27 cellular contexts compared by ENCODE assay signal in genomic region chr5:50623666-50624065, GRCh38. TPM values are rescaled to one million over a fixed set of nuclear protein-coding genes. Genes with fewer than 3 reads are reported as not detected.
DNase-seq lines count a peak whose midpoint lies in the region; ATAC-seq, FAIRE-seq and TF ChIP-seq lines count a peak whose summit lies in the region.
"Had no signal": no experiment of that assay in that cellular context is flagged by ENCODE, and none has a peak within 500 bp of the region (broad histone marks: within the 10 kb centered on the region; RNA-seq: fewer than 3 reads in every experiment).

No MANE protein-coding gene starts in this region.

- H4K8ac ChIP-seq in H9 (replicated peaks; ENCODE audit: insufficient read length, low read depth, low read length) (no peak overlapping the region), H1 (ENCODE audit: extremely low read depth, insufficient read depth, low read length) (no peak overlapping the region)

- in situ Hi-C loops in ACHN (cut with HindIII; ENCODE audit: low pct_ligation_motif_present, low pct_unique_long_range_greater_than_20kb, low sequenced_read_pairs) = no loop called here

- H3K27me3 ChIP-seq in H9 (ENCODE audit: insufficient read depth, low read length) (no peaks in the 10 kb centered on the region), H1 (replicated peaks in 1 of 4; ENCODE audit: control insufficient read depth in 3 of 4, extremely low read depth in 1 of 4, insufficient read depth in 3 of 4, low read length in 3 of 4) (no peaks in the 10 kb centered on the region), kidney epithelial cell (ENCODE audit: control insufficient read depth, insufficient read depth, low read length) (no peaks in the 10 kb centered on the region)
- H3K27me3 ChIP-seq: BLaER1, pancreas, Peyer's patch had no signal

- H4K91ac ChIP-seq in H9 (ENCODE audit: insufficient read length, low read depth, low read length) (no peak overlapping the region), H1 (replicated peaks; ENCODE audit: insufficient read length, low read length) (no peak overlapping the region)

- H2BK20ac ChIP-seq in H9 (ENCODE audit: low read depth, low read length, poor library complexity, severe bottlenecking) = no peak overlapping the region
- no peak overlapping the region for H2BK20ac ChIP-seq in H1 (ENCODE audit: low read length)

- no peaks in the 10 kb centered on the region for H3K9me3 ChIP-seq in H9 (ENCODE audit: control insufficient read depth, low read depth, low read length)
- 0 out of 4 replicates have a peak, but pooled peaks cover 0 to 3% of the 10 kb centered on the region in 2 experiments for H3K9me3 ChIP-seq in H1 (ENCODE audit: insufficient read depth in 2 of 2, low read depth in 1 of 2, low read length in 1 of 2)
- H3K9me3 ChIP-seq: A549, BLaER1, pancreas, Peyer's patch had no signal

- H3K4me3 ChIP-seq in H1 (ENCODE audit: extremely low read depth in 1 of 4, insufficient read depth in 2 of 4, low read depth in 3 of 4, low read length in 4 of 4) (no peak overlapping the region), kidney epithelial cell (ENCODE audit: low read depth, low read length) (no peak overlapping the region)
- H3K4me3 ChIP-seq: A549, BLaER1, pancreas, Peyer's patch had no signal

- H4K20me1 ChIP-seq in H9 (ENCODE audit: control insufficient read depth, insufficient read depth, insufficient read length) = no peaks in the 10 kb centered on the region
- no peaks in the 10 kb centered on the region for H4K20me1 ChIP-seq in H1 (replicated peaks in 1 of 2; ENCODE audit: control insufficient read depth in 1 of 2, insufficient read depth in 2 of 2, low read length in 2 of 2)
- H4K20me1 ChIP-seq: BLaER1 had no signal

- no peak overlapping the region for H2BK120ac ChIP-seq in H9 (ENCODE audit: low read depth, low read length, poor library complexity, severe bottlenecking)
- H2BK120ac ChIP-seq in H1 (replicated peaks; ENCODE audit: low read depth, low read length) = no peak overlapping the region

- H3K56ac ChIP-seq in H9 (ENCODE audit: insufficient read length, low read depth, low read length) (no peak overlapping the region), H1 (replicated peaks; ENCODE audit: insufficient read length, low read depth, low read length) (no peak overlapping the region)

- TF ChIP-seq RAD21 in H1 (IDR thresholded peaks at IDR 0.05 in 1 of 2, conservative IDR thresholded peaks at IDR 0.05 in 1 of 2; ENCODE audit: low read depth in 2 of 2, low read length in 2 of 2) = no peak

- TF ChIP-seq POLR2A in H1 (IDR thresholded peaks at IDR 0.05; ENCODE audit: control extremely low read depth in 1 of 2, low read depth in 2 of 2, low read length in 2 of 2) = no peak

- TF ChIP-seq CTCF in H9 (conservative IDR thresholded peaks at IDR 0.05) = no peak
- TF ChIP-seq CTCF in H1 (IDR thresholded peaks at IDR 0.05; ENCODE audit: control extremely low read depth in 1 of 3, insufficient read depth in 1 of 3, low read depth in 1 of 3, low read length in 3 of 3) = no peak
- no peak for TF ChIP-seq CTCF in kidney epithelial cell (IDR thresholded peaks at IDR 0.05; ENCODE audit: insufficient read depth, low read length, poor library complexity, severe bottlenecking)

- H3K27me3 Mint-ChIP-seq in H9 (ENCODE audit: low read depth) = no peaks in the 10 kb centered on the region
- H3K27me3 Mint-ChIP-seq: activated CD8-positive, alpha-beta memory T cell treated with anti-CD3 and anti-CD28 coated beads, Interleukin-2, amount 10 ng/mL, durations not matched to agents 7 days and 5 days; activated naive CD8-positive, alpha-beta T cell treated with anti-CD3 and anti-CD28 coated beads for 36 hours had no signal

- H2AFZ ChIP-seq in H9 (ENCODE audit: low read length) (no peak overlapping the region), H1 (ENCODE audit: low read length) (no peak overlapping the region)

- H3K36me3 Mint-ChIP-seq in H9 (ENCODE audit: insufficient read depth in 1 of 3, low read depth in 3 of 3) = peaks cover 0 to 6% (median 0%) of the 10 kb centered on the region in 3 experiments; a peak in 4 of 7 replicates

- H3K79me1 ChIP-seq in H9 (ENCODE audit: insufficient read depth, low read depth, low read length, poor library complexity, severe bottlenecking) = no peaks in the 10 kb centered on the region
- no peaks in the 10 kb centered on the region for H3K79me1 ChIP-seq in H1 (ENCODE audit: low read depth, low read length)

- H3K18ac ChIP-seq in H9 (ENCODE audit: insufficient read length, low read depth, low read length) (no peak overlapping the region), H1 (ENCODE audit: extremely low read depth, low read length) (no peak overlapping the region)

- DNase-seq in ACHN = peak; percentile 16
- peak; percentile 29 for DNase-seq in H9
- DNase-seq in H1 (ENCODE audit: low read depth in 1 of 2, low spot score in 2 of 2) = no peak
- peak; percentile 2 for DNase-seq in kidney epithelial cell (ENCODE audit: low read depth)
- DNase-seq in AML-193 (lab: John Stamatoyannopoulos, UW) = no peak
- DNase-seq in activated effector memory CD4-positive, alpha-beta T cell treated with Interleukin-2 at 50 U/mL for 16 hours = no peak
- DNase-seq in OCI-M2 (lab: John Stamatoyannopoulos, UW; ENCODE audit: unreplicated experiment) = no peak
- DNase-seq: activated CD4-positive, alpha-beta T cell treated with anti-CD3 and anti-CD28 coated beads for 48 hours; activated CD8-positive, alpha-beta memory T cell treated with anti-CD3 and anti-CD28 coated beads, Interleukin-2, amount 10 ng/mL, durations not matched to agents 7 days and 5 days; activated naive CD8-positive, alpha-beta T cell treated with anti-CD3 and anti-CD28 coated beads for 36 hours; cerebellar nuclear complex; COR-L47; NCI-H1930; nephron progenitor cell; Peyer's patch; stimulated activated CD4-positive, alpha-beta T cell treated with anti-CD3 and anti-CD28 coated beads, Interleukin-15, amount 100 ng/mL, for 24 hours had no signal

- CTCF ChIA-PET in H1 (lab: Charles Lee; ENCODE audit: partially characterized antibody) = no interaction called here

- POLR2A ChIA-PET in H1 (lab: Charles Lee; ENCODE audit: partially characterized antibody) = no interaction called here

- no peaks in the 10 kb centered on the region for H3K36me3 ChIP-seq in H1 (ENCODE audit: control insufficient read depth in 2 of 4, insufficient read depth in 4 of 4, low read length in 3 of 4)
- no peaks in the 10 kb centered on the region for H3K36me3 ChIP-seq in kidney epithelial cell (ENCODE audit: control insufficient read depth, insufficient read depth, low read length)
- H3K36me3 ChIP-seq: BLaER1, pancreas, Peyer's patch had no signal

- no peak overlapping the region for H3K9ac ChIP-seq in H9 (ENCODE audit: extremely low read depth, insufficient read length, low read length)
- no peak overlapping the region for H3K9ac ChIP-seq in H1 (replicated peaks in 1 of 4; ENCODE audit: extremely low read depth in 1 of 4, low read depth in 3 of 4, low read length in 3 of 4)
- H3K9ac ChIP-seq: BLaER1, KMS-11 had no signal

- no peak overlapping the region for H4K5ac ChIP-seq in H9 (ENCODE audit: insufficient read length, low read depth, low read length)
- H4K5ac ChIP-seq in H1 (ENCODE audit: insufficient read length, low read depth, low read length) = no peak overlapping the region

- WGBS in H9 (ENCODE audit: extremely low coverage, insufficient read length, low lambda C conversion rate) = no CpG with 5 or more reads among the region's 3 CpGs
- 81% methylated on average over 3 of the region's 3 CpGs; no CpG with 5 or more reads in 1 of the 2 experiments for WGBS in H1 (ENCODE audit: extremely low coverage in 1 of 2, insufficient coverage in 1 of 2, insufficient read length in 1 of 2, insufficient replicate concordance in 2 of 2, low coverage in 1 of 2, low lambda C conversion rate in 2 of 2, missing lambda C conversion rate in 1 of 2), 2 experiments

- FAIRE-seq in H1 (lab: Jason Lieb, UNC) = peak; percentile 62
- FAIRE-seq: A549, astrocyte had no signal

- no peak overlapping the region for H3K4ac ChIP-seq in H9 (ENCODE audit: low read depth, low read length)
- no peak overlapping the region for H3K4ac ChIP-seq in H1 (replicated peaks; ENCODE audit: insufficient read length, low read depth, low read length)

- H3K79me2 ChIP-seq in H9 (ENCODE audit: insufficient read depth, low read length) = no peaks in the 10 kb centered on the region
- H3K79me2 ChIP-seq in H1 (ENCODE audit: control insufficient read depth in 1 of 2, insufficient read depth in 2 of 2, low read length in 2 of 2) = no peaks in the 10 kb centered on the region

- H3K23ac ChIP-seq in H9 (ENCODE audit: insufficient read length, low read depth, low read length) = no peak overlapping the region
- no peak overlapping the region for H3K23ac ChIP-seq in H1 (ENCODE audit: insufficient read length)

- H3K9me3 Mint-ChIP-seq in H9 = peaks cover 13% of the 10 kb centered on the region in 2 experiments

- no peak overlapping the region for H3K27ac ChIP-seq in H9 (ENCODE audit: insufficient read length, low read depth, low read length)
- no peak overlapping the region for H3K27ac ChIP-seq in H1 (ENCODE audit: low read depth, low read length)
- H3K27ac ChIP-seq: A549, BLaER1, KMS-11, pancreas, Peyer's patch had no signal

- H2BK5ac ChIP-seq in H9 (ENCODE audit: insufficient read length, low read length) = no peak overlapping the region
- no peak overlapping the region for H2BK5ac ChIP-seq in H1 (ENCODE audit: low read depth, low read length)

- no peaks in the 10 kb centered on the region for H3K23me2 ChIP-seq in H9 (ENCODE audit: insufficient read length, low read depth, low read length, poor library complexity, severe bottlenecking)
- no peaks in the 10 kb centered on the region for H3K23me2 ChIP-seq in H1 (ENCODE audit: low read depth, low read length)

- H2BK12ac ChIP-seq in H9 (ENCODE audit: insufficient read length, low read depth, low read length) = no peak overlapping the region
- no peak overlapping the region for H2BK12ac ChIP-seq in H1 (ENCODE audit: low read depth, low read length)

- H3K14ac ChIP-seq in H9 (ENCODE audit: insufficient read depth, low read length) = no peak overlapping the region
- no peak overlapping the region for H3K14ac ChIP-seq in H1 (ENCODE audit: insufficient read length)

- H2AK5ac ChIP-seq in H9 (ENCODE audit: insufficient read length, low read length) (no peak overlapping the region), H1 (ENCODE audit: low read depth, low read length) (no peak overlapping the region)

- no peak for ATAC-seq in HG02884 (IDR thresholded peaks at IDR 0.05; ENCODE audit: unreplicated experiment)
- ATAC-seq: A549; activated CD8-positive, alpha-beta memory T cell treated with anti-CD3 and anti-CD28 coated beads, Interleukin-2, amount 10 ng/mL, durations not matched to agents 7 days and 5 days; esophagus mucosa; HCT116; left lobe of liver; sciatic nerve had no signal

- no peaks in the 10 kb centered on the region for H3K4me1 Mint-ChIP-seq in H9
- H3K4me1 Mint-ChIP-seq: nephron progenitor cell had no signal

- no peak overlapping the region for H3K27ac Mint-ChIP-seq in H9
- H3K27ac Mint-ChIP-seq: activated CD8-positive, alpha-beta memory T cell treated with anti-CD3 and anti-CD28 coated beads, Interleukin-2, amount 10 ng/mL, durations not matched to agents 7 days and 5 days; activated naive CD8-positive, alpha-beta T cell treated with anti-CD3 and anti-CD28 coated beads for 36 hours; nephron progenitor cell; T-helper 1 cell treated with Interleukin-12 subunit alpha and Interleukin-12 subunit beta and Interleukin-4 antibody, amounts not matched to agents 30 μg/mL and 1 μg/mL, for 36 hours had no signal

- H3K4me3 Mint-ChIP-seq in H9 = no peak overlapping the region; a peak in 1 of 5 replicates
- H3K4me3 Mint-ChIP-seq: activated CD8-positive, alpha-beta memory T cell treated with anti-CD3 and anti-CD28 coated beads, Interleukin-2, amount 10 ng/mL, durations not matched to agents 7 days and 5 days; activated naive CD8-positive, alpha-beta T cell treated with anti-CD3 and anti-CD28 coated beads for 36 hours; nephron progenitor cell; T-helper 1 cell treated with Interleukin-12 subunit alpha and Interleukin-12 subunit beta and Interleukin-4 antibody, amounts not matched to agents 30 μg/mL and 1 μg/mL, for 36 hours had no signal

- no peak overlapping the region for H3K4me2 ChIP-seq in H9 (ENCODE audit: insufficient read depth, insufficient read length, low read length)
- no peak overlapping the region for H3K4me2 ChIP-seq in H1 (ENCODE audit: insufficient read depth in 1 of 2, low read depth in 2 of 2, low read length in 2 of 2)
- H3K4me2 ChIP-seq: A549, BLaER1, KMS-11 had no signal

- H2BK15ac ChIP-seq in H9 (ENCODE audit: low read depth, low read length) = no peak overlapping the region
- no peak overlapping the region for H2BK15ac ChIP-seq in H1 (ENCODE audit: low read length)

- H3T11ph ChIP-seq in H9 (ENCODE audit: low read length) = no peak overlapping the region

- TF ChIP-seq EP300 in H1 (IDR thresholded peaks at IDR 0.05; ENCODE audit: borderline replicate concordance in 1 of 2, low read depth in 2 of 2, low read length in 2 of 2) = no peak

- H3K4me1 ChIP-seq in H9 (ENCODE audit: insufficient read depth, low read length) = no peaks in the 10 kb centered on the region
- no peaks in the 10 kb centered on the region for H3K4me1 ChIP-seq in H1 (replicated peaks in 1 of 4; ENCODE audit: control insufficient read depth in 3 of 4, insufficient read depth in 4 of 4, low read length in 3 of 4)
- H3K4me1 ChIP-seq: A549, BLaER1, pancreas, Peyer's patch had no signal

RNA-seq across cellular contexts. Expression of gene PARP8, which starts 42.8 kb away (rescaled TPM):
- total RNA-seq in H9 (2021) (27.9 and 34.0 TPM in 2 replicates), kidney epithelial cell (29.7 and 33.7 TPM in 2 replicates)
- 27.6 and 30.6 TPM in 2 replicates for total RNA-seq in H1 (2021; fragmentation: NEBNext Ultra II Directional; extraction: Animal tissue kit (Norgen Biotek cat#: 25700))
- 9.5 and 16.6 TPM in 2 replicates for polyA plus RNA-seq in H1 (2011; rRNA removed)
- polyA plus RNA-seq in H1 (2011; cell fraction: cytosol; rRNA removed) = 15.3 TPM
- polyA plus RNA-seq in H1 (2011; cell fraction: nucleus; rRNA removed) = 15.3 TPM
- 15.0 to 24.9 TPM (median 21.0 TPM) in 4 replicates for polyA plus RNA-seq in H1 (2012, experiment 1 of 2)
- 2.2 TPM for polyA plus RNA-seq in H1 (2012, experiment 2 of 2)
- 13.7 TPM for polyA plus RNA-seq in H1 (2013, experiment 1 of 2)
- 13.2 TPM for polyA plus RNA-seq in H1 (2013, experiment 2 of 2)
- polyA minus RNA-seq in H1 (2011; rRNA and poly(A)+ RNA removed) = 46.7 and 71.2 TPM in 2 replicates
- 24.4 TPM for polyA minus RNA-seq in H1 (2011; cell fraction: cytosol; rRNA and poly(A)+ RNA removed)
- polyA minus RNA-seq in H1 (2011; cell fraction: nucleus; rRNA and poly(A)+ RNA removed) = 146 TPM

Comparison
In these comparisons a context has a peak if more than half of its experiments do, and no peak if none do; other contexts are left out.
1. DNase-seq: peak in ACHN (single experiment), H9 (single experiment) and kidney epithelial cell (single experiment); none in H1 (0 of 2), AML-193 (0 of 2), activated effector memory CD4-positive, alpha-beta T cell treated with Interleukin-2 at 50 U/mL for 16 hours (single experiment) and OCI-M2 (single experiment).